In the genomic region with DNA sequence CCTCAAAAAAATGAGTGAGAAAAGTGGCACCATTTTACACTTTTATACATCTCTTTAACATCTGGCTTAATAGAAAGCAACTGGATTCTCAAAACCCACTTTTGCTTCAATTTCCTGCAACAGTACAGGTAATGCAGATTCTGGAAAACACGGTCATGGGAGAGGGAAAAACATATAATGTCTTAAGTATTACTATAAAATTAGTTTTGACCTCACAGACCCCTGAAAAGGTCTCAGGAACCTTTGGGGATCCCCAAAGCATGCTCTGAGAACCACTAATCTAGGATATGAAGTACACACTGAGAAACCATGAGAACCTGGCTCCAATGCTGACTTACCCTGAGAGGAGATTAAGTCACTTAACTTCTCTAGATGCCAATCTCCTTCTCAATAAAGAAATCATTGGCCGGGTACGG, we compare ENCODE assay signal across 10 cellular contexts.
A peak's percentile ranks its signal among the peaks of the same experiment; 100 is the strongest.
DNase-seq lines count a peak whose midpoint lies in the region; ATAC-seq and TF ChIP-seq lines count a peak whose summit lies in the region.
"Had no signal": no experiment of that assay in that cellular context is flagged by ENCODE, and none has a peak within 500 bp of the region (broad histone marks: within the 10 kb centered on the region; RNA-seq: fewer than 3 reads in every experiment).

No MANE protein-coding gene starts in this region.

- peaks cover 42% of the 10 kb centered on the region for H3K4me1 Mint-ChIP-seq in activated T-helper 2 cell treated with anti-CD3 and anti-CD28 coated beads, Interferon-gamma antibody, Interleukin-2, Interleukin-4, amounts not matched to agents 10 μg/mL and 5 μg/mL and 100 μg/mL, durations not matched to agents 14 hours and 24 hours and 36 hours (ENCODE audit: low read depth)

- H3K27ac Mint-ChIP-seq in activated T-helper 2 cell treated with anti-CD3 and anti-CD28 coated beads, Interferon-gamma antibody, Interleukin-2, Interleukin-4, amounts not matched to agents 10 μg/mL and 5 μg/mL and 100 μg/mL, durations not matched to agents 14 hours and 24 hours and 36 hours = peak overlapping the region; percentile 60

- intact Hi-C loops in activated T-helper 2 cell treated with anti-CD3 and anti-CD28 coated beads, Interferon-gamma antibody, Interleukin-2, Interleukin-4, amounts not matched to agents 10 μg/mL and 5 μg/mL and 100 μg/mL, durations not matched to agents 14 hours and 24 hours and 36 hours (cut with micrococcal nuclease) = loop anchor here (1.0 to 10.0 kb wide), 7 partner anchors 10 to 1026 kb away; a partner anchor contains a TSS

- in situ Hi-C loops in GM13977 (cut with MboI; ENCODE audit: low pct_unique_long_range_greater_than_20kb, low sequenced_read_pairs, unreplicated experiment) = no loop called here

- DNase-seq in GM13977 (ENCODE audit: low spot score) (peak; percentile 43), HPDE6-E6E7 (ENCODE audit: extremely low spot score) (no peak), GF-D8 (lab: John Stamatoyannopoulos, UW) (no peak), NCI-H2196 treated with DMSO at 0.1 percent for 48 hours (lab: John Stamatoyannopoulos, UW; ENCODE audit: unreplicated experiment) (no peak), OCI-M1 (lab: John Stamatoyannopoulos, UW) (no peak)
- no peak for DNase-seq in activated T-helper 2 cell treated with anti-CD3 and anti-CD28 coated beads, Interferon-gamma antibody, Interleukin-2, Interleukin-4, amounts not matched to agents 10 μg/mL and 5 μg/mL and 100 μg/mL, durations not matched to agents 14 hours and 24 hours and 36 hours (ENCODE audit: low spot score)
- DNase-seq: GDM1, SK-N-SH had no signal

- peaks cover 4% of the 10 kb centered on the region for H3K36me3 Mint-ChIP-seq in activated T-helper 2 cell treated with anti-CD3 and anti-CD28 coated beads, Interferon-gamma antibody, Interleukin-2, Interleukin-4, amounts not matched to agents 10 μg/mL and 5 μg/mL and 100 μg/mL, durations not matched to agents 14 hours and 24 hours and 36 hours (ENCODE audit: low read depth)

- H3K9me3 Mint-ChIP-seq in activated T-helper 2 cell treated with anti-CD3 and anti-CD28 coated beads, Interferon-gamma antibody, Interleukin-2, Interleukin-4, amounts not matched to agents 10 μg/mL and 5 μg/mL and 100 μg/mL, durations not matched to agents 14 hours and 24 hours and 36 hours = no peaks in the 10 kb centered on the region

- H3K4me3 Mint-ChIP-seq in activated T-helper 2 cell treated with anti-CD3 and anti-CD28 coated beads, Interferon-gamma antibody, Interleukin-2, Interleukin-4, amounts not matched to agents 10 μg/mL and 5 μg/mL and 100 μg/mL, durations not matched to agents 14 hours and 24 hours and 36 hours (ENCODE audit: low read depth) = no peak overlapping the region

- no peak for TF ChIP-seq CTCF in GM13977 (IDR thresholded peaks at IDR 0.05; ENCODE audit: extremely low read depth, insufficient read depth, missing control alignments)

- ATAC-seq in GM19463 (IDR thresholded peaks at IDR 0.05; ENCODE audit: unreplicated experiment) (peak; percentile 63), HG03097 (IDR thresholded peaks at IDR 0.05; ENCODE audit: low FRiP score, unreplicated experiment) (peak; percentile 40)

- H3K27me3 Mint-ChIP-seq in activated T-helper 2 cell treated with anti-CD3 and anti-CD28 coated beads, Interferon-gamma antibody, Interleukin-2, Interleukin-4, amounts not matched to agents 10 μg/mL and 5 μg/mL and 100 μg/mL, durations not matched to agents 14 hours and 24 hours and 36 hours (ENCODE audit: low read depth) = no peaks in the 10 kb centered on the region
